Comparison of ENCODE assay signal across 15 cellular contexts in genomic region chr16:85458952-85459351, GRCh38.
DNase-seq lines count a peak whose midpoint lies in the region; ATAC-seq, FAIRE-seq and TF ChIP-seq lines count a peak whose summit lies in the region.
"Had no signal": no experiment of that assay in that cellular context is flagged by ENCODE, and none has a peak within 500 bp of the region (broad histone marks: within the 10 kb centered on the region; RNA-seq: fewer than 3 reads in every experiment).

No MANE protein-coding gene starts in this region.

- H3K36me3 Mint-ChIP-seq in CD8-positive, alpha-beta memory T cell = no peaks in the 10 kb centered on the region
- H3K36me3 Mint-ChIP-seq: activated naive CD4-positive, alpha-beta T cell treated with anti-CD3 and anti-CD28 coated beads, Interleukin-2, amount 50 U/mL, for 24 hours had no signal

- POLR2A ChIA-PET in CD8-positive, alpha-beta memory T cell (lab: Charles Lee) = no interaction called here

- peaks cover 5 to 14% (median 6%) of the 10 kb centered on the region in 3 donors for H3K4me1 Mint-ChIP-seq in CD8-positive, alpha-beta memory T cell

- no peak overlapping the region for H3K4me3 Mint-ChIP-seq in CD8-positive, alpha-beta memory T cell
- H3K4me3 Mint-ChIP-seq: activated CD4-positive, alpha-beta T cell treated with anti-CD3 and anti-CD28 coated beads, Interleukin-2, amount 10 ng/mL, durations not matched to agents 7 days and 5 days; activated naive CD4-positive, alpha-beta T cell treated with anti-CD3 and anti-CD28 coated beads, Interleukin-2, amount 50 U/mL, for 24 hours; B cell had no signal

- TF ChIP-seq CTCF in body of pancreas (IDR thresholded peaks at IDR 0.05) (no peak), pancreas (IDR thresholded peaks at IDR 0.05) (no peak)

- no peak for TF ChIP-seq POLR2A in body of pancreas (IDR thresholded peaks at IDR 0.05)

- peak; percentile 60 for DNase-seq in COLO668 (lab: John Stamatoyannopoulos, UW; ENCODE audit: unreplicated experiment)
- DNase-seq in body of pancreas = peak in 3 of 4 donors; percentile 34 to 58 (median 50)
- peak in 1 of 6 donors; percentile 65 for DNase-seq in pancreas
- DNase-seq in CD8-positive, alpha-beta memory T cell = no peak
- DNase-seq in RCC 7860 (ENCODE audit: low spot score) = no peak
- DNase-seq: activated CD4-positive, alpha-beta T cell treated with anti-CD3 and anti-CD28 coated beads, Interleukin-2, amount 10 ng/mL, durations not matched to agents 7 days and 5 days; activated T-cell treated with anti-CD3 and anti-CD28 coated beads, Interleukin-2, amount 50 U/mL, for 1 hour; psoas muscle had no signal

- H3K9me3 ChIP-seq in KOPT-K1 (ENCODE audit: insufficient read depth, low read length, poor library complexity, severe bottlenecking) (no peaks in the 10 kb centered on the region), body of pancreas (no peaks in the 10 kb centered on the region), pancreas (no peaks in the 10 kb centered on the region)
- no peaks in the 10 kb centered on the region for H3K9me3 ChIP-seq in CD8-positive, alpha-beta memory T cell (ENCODE audit: low read length)
- H3K9me3 ChIP-seq: psoas muscle, SJSA1 had no signal

- H3K9me3 Mint-ChIP-seq in CD8-positive, alpha-beta memory T cell = no peaks in the 10 kb centered on the region
- H3K9me3 Mint-ChIP-seq: activated CD4-positive, alpha-beta T cell treated with anti-CD3 and anti-CD28 coated beads, Interleukin-2, amount 10 ng/mL, durations not matched to agents 7 days and 5 days; activated naive CD4-positive, alpha-beta T cell treated with anti-CD3 and anti-CD28 coated beads, Interleukin-2, amount 50 U/mL, for 24 hours had no signal

- peak overlapping the region; percentile 2 for H3K27ac ChIP-seq in KOPT-K1 (ENCODE audit: low read depth, low read length, poor library complexity, severe bottlenecking)
- no peak overlapping the region for H3K27ac ChIP-seq in body of pancreas
- no peak overlapping the region for H3K27ac ChIP-seq in pancreas
- no peak overlapping the region for H3K27ac ChIP-seq in CD8-positive, alpha-beta memory T cell (ENCODE audit: low read depth, low read length)
- H3K27ac ChIP-seq: psoas muscle, SJSA1 had no signal

- no peak overlapping the region for H3K27ac Mint-ChIP-seq in CD8-positive, alpha-beta memory T cell
- H3K27ac Mint-ChIP-seq: activated CD4-positive, alpha-beta T cell treated with anti-CD3 and anti-CD28 coated beads, Interleukin-2, amount 10 ng/mL, durations not matched to agents 7 days and 5 days; activated naive CD4-positive, alpha-beta T cell treated with anti-CD3 and anti-CD28 coated beads, Interleukin-2, amount 50 U/mL, for 24 hours; B cell had no signal

- H3K4me3 ChIP-seq in body of pancreas (no peak overlapping the region), pancreas (no peak overlapping the region)
- H3K4me3 ChIP-seq in CD8-positive, alpha-beta memory T cell (ENCODE audit: low read length) = no peak overlapping the region
- H3K4me3 ChIP-seq: psoas muscle, SJSA1 had no signal

- 36 to 49% methylated on average over 5 to 11 of the region's 11 CpGs for WGBS in body of pancreas, 2 donors
- WGBS in pancreas, 2 donors = 55 to 59% methylated on average over 11 of the region's 11 CpGs

- CTCF ChIA-PET in CD8-positive, alpha-beta memory T cell (lab: Charles Lee) = no interaction called here

- no peaks in the 10 kb centered on the region for H3K36me3 ChIP-seq in KOPT-K1 (ENCODE audit: insufficient read depth, low read length)
- no peaks in the 10 kb centered on the region for H3K36me3 ChIP-seq in body of pancreas (replicated peaks in 1 of 2; ENCODE audit: insufficient read depth in 1 of 2, low read depth in 2 of 2)
- no peaks in the 10 kb centered on the region for H3K36me3 ChIP-seq in pancreas
- H3K36me3 ChIP-seq in CD8-positive, alpha-beta memory T cell (ENCODE audit: insufficient read depth, low read length) = no peaks in the 10 kb centered on the region
- H3K36me3 ChIP-seq: SJSA1 had no signal

- no peak for FAIRE-seq in pancreas (lab: Jason Lieb, UNC)
- no peak for FAIRE-seq in RCC 7860 (lab: Jason Lieb, UNC)
- FAIRE-seq: bronchial epithelial cell, H54 had no signal

- no peaks in the 10 kb centered on the region for H3K27me3 ChIP-seq in body of pancreas
- no peaks in the 10 kb centered on the region for H3K27me3 ChIP-seq in pancreas
- peaks cover 14% of the 10 kb centered on the region for H3K27me3 ChIP-seq in CD8-positive, alpha-beta memory T cell (ENCODE audit: insufficient read depth, low read length, poor library complexity, severe bottlenecking)

- intact Hi-C loops in body of pancreas (cut with DNase I) = no loop called here
- intact Hi-C loops in pancreas (cut with DNase I) = no loop called here

- H3K4me1 ChIP-seq in body of pancreas (peaks cover 54% of the 10 kb centered on the region), pancreas (peaks cover 5 to 29% (median 23%) of the 10 kb centered on the region in 3 donors)
- H3K4me1 ChIP-seq in CD8-positive, alpha-beta memory T cell (ENCODE audit: insufficient read depth, low read length) = peaks cover 10% of the 10 kb centered on the region

- ATAC-seq in body of pancreas (no peak), pancreas (peak; percentile 36 to 58 (median 40)), HG03521 (IDR thresholded peaks at IDR 0.05; ENCODE audit: unreplicated experiment) (no peak)

- peaks cover 12 to 15% of the 10 kb centered on the region in 2 donors for H3K27me3 Mint-ChIP-seq in CD8-positive, alpha-beta memory T cell

Comparison
In these comparisons a context has a peak if more than half of its experiments do, and no peak if none do; other contexts are left out.
1. DNase-seq: peak in COLO668 (single experiment) and body of pancreas (3 of 4); none in CD8-positive, alpha-beta memory T cell (0 of 5) and RCC 7860 (single experiment).
2. ATAC-seq: peak in pancreas (4 of 4); none in body of pancreas (single experiment) and HG03521 (single experiment).